ENCODE assay signal across 1 cellular context in genomic region chr5:174340221-174340620, GRCh38.
TF ChIP-seq lines count a peak whose summit lies in the region.

No MANE protein-coding gene starts in this region.

TF ChIP-seq in IMR-90, 13 proteins besides CTCF, POLR2A, EP300 and RAD21 (continued from another document):
- TF ChIP-seq USF2 (IDR thresholded peaks at IDR 0.05; ENCODE audit: low read depth, low read length) (no peak), CEBPB (IDR thresholded peaks at IDR 0.05; ENCODE audit: low read depth, low read length) (no peak), MAZ (IDR thresholded peaks at IDR 0.05; ENCODE audit: borderline replicate concordance, low read depth, low read length) (no peak)
